In the genomic region with DNA sequence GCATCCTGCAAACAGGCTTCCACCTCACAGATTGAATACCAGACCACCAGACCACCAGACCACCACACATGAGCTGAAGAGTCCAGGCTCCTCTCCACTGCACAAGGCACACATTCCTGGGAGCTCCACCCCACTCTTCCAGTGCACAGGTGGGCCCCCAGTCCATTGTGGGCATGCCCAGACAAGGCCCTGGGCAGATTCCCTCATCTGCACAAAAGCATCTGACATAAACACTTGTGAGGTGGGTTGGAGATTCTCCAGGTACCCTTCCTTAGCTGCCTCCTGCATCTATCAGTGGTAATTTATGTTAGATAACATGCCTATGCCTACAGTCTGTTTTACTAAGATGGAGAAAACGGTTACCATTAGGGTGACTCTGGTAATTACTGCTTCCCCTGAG, we compare ENCODE assay signal across 23 cellular contexts.
"Had no signal": no experiment of that assay in that cellular context is flagged by ENCODE, and none has a peak within 500 bp of the region (broad histone marks: within the 10 kb centered on the region; RNA-seq: fewer than 3 reads in every experiment).

No MANE protein-coding gene starts in this region.

- H3K4me3 Mint-ChIP-seq: activated naive CD8-positive, alpha-beta T cell treated with anti-CD3 and anti-CD28 coated beads, Interleukin-2, amount 10 ng/mL, durations not matched to agents 7 days and 5 days; activated T-cell treated with anti-CD3 and anti-CD28 coated beads, Interleukin-2, amount 50 U/mL, for 4 hours; endodermal cell; naive thymus-derived CD4-positive, alpha-beta T cell; T-cell; T-helper 2 cell treated with Interferon-gamma antibody and Interleukin-4, amounts not matched to agents 5 μg/mL and 100 μg/mL, for 36 hours had no signal

- H3K36me3 ChIP-seq: heart right ventricle, lower lobe of right lung, prostate gland, spleen, upper lobe of right lung had no signal

- H3K27ac ChIP-seq: epithelial cell of prostate, heart right ventricle, lower lobe of right lung, prostate gland, spleen, testis, upper lobe of right lung had no signal

- DNase-seq: activated CD4-positive, alpha-beta T cell treated with anti-CD3 and anti-CD28 coated beads for 1 hour; activated CD8-positive, alpha-beta memory T cell treated with anti-CD3 and anti-CD28 coated beads, Interleukin-2, amount 50 U/mL, for 48 hours; activated naive CD4-positive, alpha-beta T cell treated with Interleukin-2 at 50 U/mL for 16 hours; activated naive CD8-positive, alpha-beta T cell treated with anti-CD3 and anti-CD28 coated beads, Interleukin-2, amount 10 ng/mL, durations not matched to agents 7 days and 5 days; activated T-cell treated with anti-CD3 and anti-CD28 coated beads, Interleukin-2, amount 50 U/mL, for 4 hours; amniotic stem cell; cerebellar nuclear complex; cortex of kidney; endodermal cell; heart right ventricle; lower lobe of right lung; naive thymus-derived CD4-positive, alpha-beta T cell; spleen; stimulated activated CD4-positive, alpha-beta T cell treated with anti-CD3 and anti-CD28 coated beads, Interleukin-4, amount 100 ng/mL, for 1 hour; stimulated activated naive CD4-positive, alpha-beta T cell; T-cell; testis; upper lobe of right lung had no signal

- H3K36me3 Mint-ChIP-seq: T-cell had no signal

- H3K27ac Mint-ChIP-seq: activated naive CD8-positive, alpha-beta T cell treated with anti-CD3 and anti-CD28 coated beads, Interleukin-2, amount 10 ng/mL, durations not matched to agents 7 days and 5 days; activated T-helper 2 cell treated with anti-CD3 and anti-CD28 coated beads, Interferon-gamma antibody, Interleukin-2, Interleukin-4, amounts not matched to agents 10 μg/mL and 5 μg/mL and 100 μg/mL, durations not matched to agents 14 hours and 24 hours and 36 hours; endodermal cell; naive thymus-derived CD4-positive, alpha-beta T cell; T-cell; T-helper 2 cell treated with Interferon-gamma antibody and Interleukin-4, amounts not matched to agents 5 μg/mL and 100 μg/mL, for 36 hours had no signal

- H3K4me1 ChIP-seq: lower lobe of right lung, prostate gland, upper lobe of right lung had no signal

- ATAC-seq: activated T-cell treated with anti-CD3 and anti-CD28 coated beads, Interleukin-2, amount 50 U/mL, for 4 hours; heart right ventricle; left lobe of liver; lower lobe of right lung; naive thymus-derived CD4-positive, alpha-beta T cell; T-cell; upper lobe of right lung had no signal

- H3K4me3 ChIP-seq: heart right ventricle, lower lobe of right lung, prostate gland, spleen, testis, upper lobe of right lung had no signal

- H3K9me3 Mint-ChIP-seq: activated T-cell treated with anti-CD3 and anti-CD28 coated beads, Interleukin-2, amount 50 U/mL, for 4 hours; T-cell had no signal

- H3K27me3 ChIP-seq: spleen, testis, upper lobe of right lung had no signal

- H3K9me3 ChIP-seq: heart right ventricle, lower lobe of right lung, prostate gland, spleen, testis, upper lobe of right lung had no signal
